8 cellular contexts compared by ENCODE assay signal in genomic region chr19:50025794-50026549, GRCh38. TPM values are rescaled to one million over a fixed set of nuclear protein-coding genes. Genes with fewer than 3 reads are reported as not detected.
A peak's percentile ranks its signal among the peaks of the same experiment; 100 is the strongest.
DNase-seq lines count a peak whose midpoint lies in the region; ATAC-seq and TF ChIP-seq lines count a peak whose summit lies in the region.

Gene ZNF473 (plus strand): TSS chr19:50026005. CDS start chr19:50031083, 5,078 bp downstream.

- no peaks in the 10 kb centered on the region for H3K9me2 ChIP-seq in neural cell (ENCODE audit: insufficient read depth, low read length)

- H3K9me3 ChIP-seq in HUES6 (ENCODE audit: control insufficient read depth, insufficient read depth, low read depth, low read length), result no peaks in the 10 kb centered on the region
- no peaks in the 10 kb centered on the region for H3K9me3 ChIP-seq in fibroblast of lung (ENCODE audit: control insufficient read depth, insufficient read depth, low read depth, low read length)
- H3K9me3 ChIP-seq in neural cell (ENCODE audit: low read length), result no peaks in the 10 kb centered on the region

- TF ChIP-seq CTCF in fibroblast of lung (conservative IDR thresholded peaks at IDR 0.05 in 1 of 2, IDR thresholded peaks at IDR 0.05 in 1 of 2; ENCODE audit: low read depth in 1 of 2, low read length in 2 of 2), result no peak
- TF ChIP-seq CTCF in neural cell (IDR thresholded peaks at IDR 0.05; ENCODE audit: poor library complexity, severe bottlenecking), result no peak

- peak; percentile 64 for ATAC-seq in GM21423 (IDR thresholded peaks at IDR 0.05; ENCODE audit: unreplicated experiment)
- ATAC-seq in stimulated activated naive CD8-positive, alpha-beta T cell treated with anti-CD3 and anti-CD28 coated beads, Interleukin-15, amount 100 ng/mL, for 72 hours, result peak; percentile 88

- peak within 1 kb of the TSS; percentile 98 for H2AFZ ChIP-seq in fibroblast of lung (ENCODE audit: low read length)
- H2AFZ ChIP-seq in neural cell (ENCODE audit: low read depth, low read length), result peak within 1 kb of the TSS; percentile 80

- H3F3A ChIP-seq in neural cell (ENCODE audit: insufficient read depth, low read length, poor library complexity, severe bottlenecking), result no peaks in the 10 kb centered on the region

- H3K4me3 ChIP-seq in HUES6 (ENCODE audit: low read depth, low read length) (peak within 1 kb of the TSS; percentile 87), fibroblast of lung (replicated peaks in 1 of 4; ENCODE audit: control extremely low read depth in 1 of 4, insufficient read depth in 1 of 4, low read depth in 3 of 4, low read length in 4 of 4) (peak within 1 kb of the TSS; percentile 91 to 92 (median 91)), neural cell (ENCODE audit: low read length) (peak within 1 kb of the TSS; percentile 93)

- H3K4me1 Mint-ChIP-seq in activated T-helper 1 cell treated with anti-CD3 and anti-CD28 coated beads, Interleukin-12 subunit alpha, Interleukin-12 subunit beta, Interleukin-2, Interleukin-4 antibody, amounts not matched to agents 30 ng/mL and 10 ng/mL and 1 ng/mL, durations not matched to agents 14 hours and 24 hours and 36 hours (ENCODE audit: low read depth), result peaks cover 33% of the 10 kb centered on the region
- H3K4me1 Mint-ChIP-seq in stimulated activated naive CD8-positive, alpha-beta T cell treated with anti-CD3 and anti-CD28 coated beads, Interleukin-15, amount 100 ng/mL, for 72 hours, result peaks cover 63% of the 10 kb centered on the region

- H3K27ac Mint-ChIP-seq in activated T-helper 1 cell treated with anti-CD3 and anti-CD28 coated beads, Interleukin-12 subunit alpha, Interleukin-12 subunit beta, Interleukin-2, Interleukin-4 antibody, amounts not matched to agents 30 ng/mL and 10 ng/mL and 1 ng/mL, durations not matched to agents 14 hours and 24 hours and 36 hours, result peak within 1 kb of the TSS; percentile 99
- peak within 1 kb of the TSS; percentile 97 to 99 for H3K27ac Mint-ChIP-seq in stimulated activated naive CD8-positive, alpha-beta T cell treated with anti-CD3 and anti-CD28 coated beads, Interleukin-15, amount 100 ng/mL, for 72 hours

- H3K4me3 Mint-ChIP-seq in activated T-helper 1 cell treated with anti-CD3 and anti-CD28 coated beads, Interleukin-12 subunit alpha, Interleukin-12 subunit beta, Interleukin-2, Interleukin-4 antibody, amounts not matched to agents 30 ng/mL and 10 ng/mL and 1 ng/mL, durations not matched to agents 14 hours and 24 hours and 36 hours, result peak within 1 kb of the TSS; percentile 93
- H3K4me3 Mint-ChIP-seq in stimulated activated naive CD8-positive, alpha-beta T cell treated with anti-CD3 and anti-CD28 coated beads, Interleukin-15, amount 100 ng/mL, for 72 hours, result peak within 1 kb of the TSS; percentile 94 to 96

- H3K9me3 Mint-ChIP-seq in activated T-helper 1 cell treated with anti-CD3 and anti-CD28 coated beads, Interleukin-12 subunit alpha, Interleukin-12 subunit beta, Interleukin-2, Interleukin-4 antibody, amounts not matched to agents 30 ng/mL and 10 ng/mL and 1 ng/mL, durations not matched to agents 14 hours and 24 hours and 36 hours, result peaks cover 8% of the 10 kb centered on the region
- H3K9me3 Mint-ChIP-seq in stimulated activated naive CD8-positive, alpha-beta T cell treated with anti-CD3 and anti-CD28 coated beads, Interleukin-15, amount 100 ng/mL, for 72 hours, result peaks cover 4 to 6% of the 10 kb centered on the region in 2 donors

- H4K20me1 ChIP-seq in fibroblast of lung (ENCODE audit: control insufficient read depth, extremely low read depth, insufficient read depth, low read length) (no peaks in the 10 kb centered on the region), neural cell (ENCODE audit: insufficient read depth) (no peaks in the 10 kb centered on the region)

- H3K9ac ChIP-seq in HUES6 (ENCODE audit: low read length), result peak within 1 kb of the TSS; percentile 70
- peak within 1 kb of the TSS; percentile 97 for H3K9ac ChIP-seq in fibroblast of lung (ENCODE audit: insufficient read depth, low read length)
- peak within 1 kb of the TSS; percentile 72 for H3K9ac ChIP-seq in neural cell (ENCODE audit: low read length)

- intact Hi-C loops in activated T-helper 1 cell treated with anti-CD3 and anti-CD28 coated beads, Interleukin-12 subunit alpha, Interleukin-12 subunit beta, Interleukin-2, Interleukin-4 antibody, amounts not matched to agents 30 ng/mL and 10 ng/mL and 1 ng/mL, durations not matched to agents 14 hours and 24 hours and 36 hours (cut with micrococcal nuclease), result loop anchor here (1.0 to 5.0 kb wide), 14 partner anchors 22 to 1082 kb away; partner anchors contain the start of genes AKT1S1, CTU1, FUZ and JOSD2

- peak; percentile 91 for DNase-seq in DMS114 treated with DMSO at 0.1 percent for 48 hours (lab: John Stamatoyannopoulos, UW; ENCODE audit: unreplicated experiment)
- DNase-seq in RKO (ENCODE audit: low spot score), result peak; percentile 96
- peak; percentile 91 for DNase-seq in activated T-helper 1 cell treated with anti-CD3 and anti-CD28 coated beads, Interleukin-12 subunit alpha, Interleukin-12 subunit beta, Interleukin-2, Interleukin-4 antibody, amounts not matched to agents 30 ng/mL and 10 ng/mL and 1 ng/mL, durations not matched to agents 14 hours and 24 hours and 36 hours (ENCODE audit: low spot score)
- peak; percentile 94 to 96 for DNase-seq in fibroblast of lung (ENCODE audit: low read depth in 2 of 2)
- DNase-seq in stimulated activated naive CD8-positive, alpha-beta T cell treated with anti-CD3 and anti-CD28 coated beads, Interleukin-15, amount 100 ng/mL, for 72 hours, result peak; percentile 89 to 93

- peaks cover 47% of the 10 kb centered on the region for H3K79me2 ChIP-seq in fibroblast of lung (ENCODE audit: control insufficient read depth, insufficient read depth, low read length)
- peaks cover 27% of the 10 kb centered on the region for H3K79me2 ChIP-seq in neural cell (replicated peaks; ENCODE audit: insufficient read depth, low read length)

- no peaks in the 10 kb centered on the region for H3K27me3 ChIP-seq in HUES6 (ENCODE audit: control insufficient read depth, insufficient read depth, low read length)
- no peaks in the 10 kb centered on the region for H3K27me3 ChIP-seq in fibroblast of lung (ENCODE audit: control insufficient read depth, insufficient read depth, low read length)
- H3K27me3 ChIP-seq in neural cell (ENCODE audit: insufficient read depth, low read depth, low read length), result no peaks in the 10 kb centered on the region

- H3K4me1 ChIP-seq in HUES6 (ENCODE audit: control insufficient read depth, insufficient read depth, low read length) (no peaks in the 10 kb centered on the region), fibroblast of lung (ENCODE audit: control insufficient read depth, extremely low read depth, insufficient read depth, low read length) (no peaks in the 10 kb centered on the region)

- H3K27ac ChIP-seq in HUES6 (ENCODE audit: low read depth, low read length) (peak within 1 kb of the TSS; percentile 31; the same call in 1 of the 2 replicates), fibroblast of lung (ENCODE audit: insufficient read depth, low read length) (peak within 1 kb of the TSS; percentile 100), neural cell (ENCODE audit: low read length) (peak within 1 kb of the TSS; percentile 84)

- peaks cover 16% of the 10 kb centered on the region for H3K36me3 Mint-ChIP-seq in activated T-helper 1 cell treated with anti-CD3 and anti-CD28 coated beads, Interleukin-12 subunit alpha, Interleukin-12 subunit beta, Interleukin-2, Interleukin-4 antibody, amounts not matched to agents 30 ng/mL and 10 ng/mL and 1 ng/mL, durations not matched to agents 14 hours and 24 hours and 36 hours (ENCODE audit: low read depth)

- TF ChIP-seq EP300 in neural cell (conservative IDR thresholded peaks at IDR 0.05; ENCODE audit: poor library complexity, severe bottlenecking), result peak; percentile 64

- H3K36me3 ChIP-seq in HUES6 (ENCODE audit: control insufficient read depth, insufficient read depth, low read length), result peaks cover 12% of the 10 kb centered on the region
- H3K36me3 ChIP-seq in fibroblast of lung (ENCODE audit: control insufficient read depth, insufficient read depth, low read length), result peaks cover 2% of the 10 kb centered on the region
- no peaks in the 10 kb centered on the region for H3K36me3 ChIP-seq in neural cell (ENCODE audit: insufficient read depth, low read length)

- H3K4me2 ChIP-seq in fibroblast of lung (ENCODE audit: extremely low read depth, insufficient read depth, low read length), result peak within 1 kb of the TSS; percentile 98
- H3K4me2 ChIP-seq in neural cell (ENCODE audit: low read length), result peak within 1 kb of the TSS; percentile 56

- H3K27me3 Mint-ChIP-seq in activated T-helper 1 cell treated with anti-CD3 and anti-CD28 coated beads, Interleukin-12 subunit alpha, Interleukin-12 subunit beta, Interleukin-2, Interleukin-4 antibody, amounts not matched to agents 30 ng/mL and 10 ng/mL and 1 ng/mL, durations not matched to agents 14 hours and 24 hours and 36 hours (ENCODE audit: insufficient read depth), result peaks cover 6% of the 10 kb centered on the region
- H3K27me3 Mint-ChIP-seq in stimulated activated naive CD8-positive, alpha-beta T cell treated with anti-CD3 and anti-CD28 coated beads, Interleukin-15, amount 100 ng/mL, for 72 hours, result no peaks in the 10 kb centered on the region

- no peak for TF ChIP-seq RAD21 in neural cell (conservative IDR thresholded peaks at IDR 0.05)

TF ChIP-seq in neural cell, 6 proteins besides CTCF, POLR2A, EP300 and RAD21 (continues in another document):
- TF ChIP-seq SMC3 (conservative IDR thresholded peaks at IDR 0.05; ENCODE audit: poor library complexity) (peak; percentile 45), EZH2 (IDR thresholded peaks at IDR 0.05; ENCODE audit: borderline replicate concordance, insufficient read depth, low read length, poor library complexity, severe bottlenecking) (no peak), TAF1 (IDR thresholded peaks at IDR 0.05; ENCODE audit: low read depth) (peak; percentile 34)

RNA-seq across cellular contexts. Expression of gene ZNF473, which starts in this region (rescaled TPM):
- total RNA-seq in activated T-helper 1 cell treated with anti-CD3 and anti-CD28 coated beads, Interleukin-12 subunit alpha, Interleukin-12 subunit beta, Interleukin-2, Interleukin-4 antibody, amounts not matched to agents 30 ng/mL and 10 ng/mL and 1 ng/mL, durations not matched to agents 14 hours and 24 hours and 36 hours, result 10.1 and 11.8 TPM in 2 replicates
- 5.9 and 6.4 TPM in 2 replicates for total RNA-seq in fibroblast of lung
- polyA plus RNA-seq in fibroblast of lung (5.0 and 5.7 TPM in 2 replicates), neural cell (8.4 and 11.7 TPM in 2 replicates)
- 3.5 and 4.4 TPM in 2 replicates for polyA plus RNA-seq in fibroblast of lung (2012)
- polyA minus RNA-seq in fibroblast of lung (ENCODE audit: low replicate concordance) (5.0 and 17.2 TPM in 2 replicates), neural cell (22.4 and 28.9 TPM in 2 replicates)

Comparison
In these comparisons a context has a peak if more than half of its experiments do, and no peak if none do; other contexts are left out.
1. Peak in every context shown above with its lines: DNase-seq, ATAC-seq, H3K4me3 ChIP-seq and H3K27ac ChIP-seq.
2. H3K27ac ChIP-seq: peak in every context shown above with its lines; median percentile 100 in fibroblast of lung; 84 in neural cell; 31 in HUES6.